28 cellular contexts compared by ENCODE assay signal in the genomic region with DNA sequence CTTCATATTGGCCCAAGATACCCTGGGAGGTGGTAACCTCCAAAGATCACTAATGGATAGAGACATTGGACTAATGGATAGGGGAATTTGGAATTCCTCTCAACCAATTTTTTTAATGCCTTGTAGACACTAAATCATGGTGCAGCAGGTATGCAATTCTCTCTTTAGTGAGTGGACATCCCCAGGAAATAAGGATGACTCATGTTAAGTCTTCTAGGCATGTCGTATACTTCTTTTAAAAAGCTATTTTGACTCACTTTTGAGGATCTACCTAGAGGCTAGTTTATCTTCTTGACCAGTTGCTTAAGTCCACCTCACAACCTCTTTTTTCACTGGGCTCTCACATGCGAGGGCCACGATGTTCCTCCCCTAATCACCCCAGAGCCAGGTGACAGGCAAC.
"Had no signal": no experiment of that assay in that cellular context is flagged by ENCODE, and none has a peak within 500 bp of the region (broad histone marks: within the 10 kb centered on the region; RNA-seq: fewer than 3 reads in every experiment).

No MANE protein-coding gene starts in this region.

- H3K27me3 ChIP-seq: brain microvascular endothelial cell, dorsolateral prefrontal cortex, esophagus muscularis mucosa, gastroesophageal sphincter, heart right ventricle, hepatocyte had no signal

- H3K4me3 ChIP-seq: coronary artery, dorsolateral prefrontal cortex, esophagus muscularis mucosa, gastroesophageal sphincter, heart right ventricle, hepatocyte had no signal

- H3K4me2 ChIP-seq: hepatocyte had no signal

- DNase-seq: activated B cell treated with CpG ODN at 0.5 μM for 24 hours; activated CD4-positive, alpha-beta T cell treated with anti-CD3 and anti-CD28 coated beads for 48 hours; activated CD4-positive, alpha-beta T cell treated with anti-CD3 and anti-CD28 coated beads, Interleukin-2, amount 50 U/mL, for 1 hour; activated CD4-positive, alpha-beta T cell treated with anti-CD3 and anti-CD28 coated beads, Interleukin-2, amount 50 U/mL, for 48 hours; activated CD8-positive, alpha-beta memory T cell treated with anti-CD3 and anti-CD28 coated beads for 24 hours; activated CD8-positive, alpha-beta T cell treated with anti-CD3 and anti-CD28 coated beads for 36 hours; activated effector memory CD4-positive, alpha-beta T cell treated with Interleukin-2 at 50 U/mL for 16 hours; activated gamma-delta T cell treated with Interleukin-2 at 50 U/mL for 16 hours; activated naive CD4-positive, alpha-beta T cell treated with anti-CD3 and anti-CD28 coated beads, Interleukin-2, amount 50 U/mL, for 16 hours; activated naive CD4-positive, alpha-beta T cell treated with Interleukin-2 at 50 U/mL for 16 hours; activated T-cell treated with anti-CD3 and anti-CD28 coated beads, Interleukin-2, amount 50 U/mL, for 4 hours; amniotic stem cell; anterior cingulate cortex; brain microvascular endothelial cell; dorsolateral prefrontal cortex; effector memory CD4-positive, alpha-beta T cell; endodermal cell; erythroblast; foreskin melanocyte; heart right ventricle; T1000; WERI-Rb-1 had no signal

- H3K79me2 ChIP-seq: hepatocyte had no signal

- ATAC-seq: activated CD4-positive, CD25-positive, alpha-beta regulatory T cell treated with anti-CD3 and anti-CD28 coated beads, Interleukin-2, amount 50 U/mL, for 24 hours; activated CD8-positive, alpha-beta T cell treated with anti-CD3 and anti-CD28 coated beads for 36 hours; activated T-cell treated with anti-CD3 and anti-CD28 coated beads, Interleukin-2, amount 50 U/mL, for 4 hours; activated T-helper 17 cell treated with anti-CD3 and anti-CD28 coated beads, Interleukin-2, amount 50 U/mL, for 72 hours; gastroesophageal sphincter; heart right ventricle had no signal

- H3K36me3 ChIP-seq: brain microvascular endothelial cell, esophagus muscularis mucosa, gastroesophageal sphincter, heart right ventricle, WERI-Rb-1 had no signal

- H2AFZ ChIP-seq: hepatocyte had no signal

- H3K4me1 ChIP-seq: esophagus muscularis mucosa, gastroesophageal sphincter, heart right ventricle had no signal

- H3K27ac ChIP-seq: brain microvascular endothelial cell, coronary artery, dorsolateral prefrontal cortex, esophagus muscularis mucosa, gastroesophageal sphincter, heart right ventricle, hepatocyte, WERI-Rb-1 had no signal

- H3K9me3 ChIP-seq: esophagus muscularis mucosa, gastroesophageal sphincter had no signal
